ENCODE assay signal across 9 cellular contexts in genomic region chrX:9566150-9566621, GRCh38.
DNase-seq lines count a peak whose midpoint lies in the region; ATAC-seq and TF ChIP-seq lines count a peak whose summit lies in the region.
"Had no signal": no experiment of that assay in that cellular context is flagged by ENCODE, and none has a peak within 500 bp of the region (broad histone marks: within the 10 kb centered on the region; RNA-seq: fewer than 3 reads in every experiment).

No MANE protein-coding gene starts in this region.

- peaks cover 7% of the 10 kb centered on the region; the same call in 1 of the 2 replicates for H4K20me1 ChIP-seq in PC-3 (ENCODE audit: low read length)

- no peaks in the 10 kb centered on the region for H3K36me3 Mint-ChIP-seq in natural killer cell treated with Interleukin-12 subunit alpha and Interleukin-12 subunit beta and Interleukin-15 and Interleukin-18, amount 100 ng/mL, for 72 hours

- POLR2A ChIA-PET in PC-3 (lab: Charles Lee; ENCODE audit: unreplicated experiment), result no interaction called here

- peak overlapping the region; percentile 55 for H3K4me2 ChIP-seq in PC-3 (ENCODE audit: low read length)

- no peaks in the 10 kb centered on the region for H3K9me3 ChIP-seq in PC-3 (ENCODE audit: low read length)

- H3K27me3 ChIP-seq in PC-3 (ENCODE audit: low read length), result no peaks in the 10 kb centered on the region

- peak overlapping the region in 1 of 2 donors; percentile 8 for H3K27ac Mint-ChIP-seq in natural killer cell treated with Interleukin-12 subunit alpha and Interleukin-12 subunit beta and Interleukin-15 and Interleukin-18, amount 100 ng/mL, for 72 hours
- H3K27ac Mint-ChIP-seq: IgD-negative memory B cell had no signal

- CTCF ChIA-PET in PC-3 (lab: Charles Lee), result no interaction called here

- H2AFZ ChIP-seq in PC-3 (ENCODE audit: low read length), result no peak overlapping the region

- no peak overlapping the region for H3K9ac ChIP-seq in PC-3 (ENCODE audit: low read length)

- H3K4me3 Mint-ChIP-seq in natural killer cell treated with Interleukin-12 subunit alpha and Interleukin-12 subunit beta and Interleukin-15 and Interleukin-18, amount 100 ng/mL, for 72 hours, result peak overlapping the region; percentile 15

- H3K4me1 Mint-ChIP-seq in natural killer cell treated with Interleukin-12 subunit alpha and Interleukin-12 subunit beta and Interleukin-15 and Interleukin-18, amount 100 ng/mL, for 72 hours (ENCODE audit: low read depth in 2 of 2), result peaks cover 7 to 9% of the 10 kb centered on the region in 2 donors

- peak; percentile 33; the same call in 1 of the 2 replicates for TF ChIP-seq CTCF in PC-3 (conservative IDR thresholded peaks at IDR 0.05; ENCODE audit: low read depth, low read length)

- H3K4me3 ChIP-seq in PC-3 (ENCODE audit: low read length), result 0 out of 2 replicates have a peak overlapping the region, but pooled peaks have one; percentile 10

- H3K9me3 Mint-ChIP-seq in natural killer cell treated with Interleukin-12 subunit alpha and Interleukin-12 subunit beta and Interleukin-15 and Interleukin-18, amount 100 ng/mL, for 72 hours, result no peaks in the 10 kb centered on the region
- H3K9me3 Mint-ChIP-seq: IgD-negative memory B cell had no signal

- H3K27ac ChIP-seq in PC-3 (ENCODE audit: low read length), result peak overlapping the region; percentile 14

- peak; percentile 88 for ATAC-seq in PC-3
- ATAC-seq in natural killer cell treated with Interleukin-12 subunit alpha and Interleukin-12 subunit beta and Interleukin-15 and Interleukin-18, amount 100 ng/mL, for 72 hours, result peak in 1 of 2 donors; percentile 43
- ATAC-seq in GM19455 (IDR thresholded peaks at IDR 0.05; ENCODE audit: unreplicated experiment), result no peak

- peaks cover 46% of the 10 kb centered on the region for H3K79me2 ChIP-seq in PC-3 (ENCODE audit: low read length)

- peak; percentile 39 for DNase-seq in GM04503 (ENCODE audit: low read depth)
- DNase-seq in PC-3, result peak; percentile 92
- DNase-seq in dermis blood vessel endothelial cell, result peak; percentile 84
- DNase-seq in natural killer cell treated with Interleukin-12 subunit alpha and Interleukin-12 subunit beta and Interleukin-15 and Interleukin-18, amount 100 ng/mL, for 72 hours (ENCODE audit: low spot score), result no peak
- DNase-seq in NCI-H748 treated with DMSO at 0.1 percent for 48 hours (lab: John Stamatoyannopoulos, UW), result no peak
- no peak for DNase-seq in germinal center (ENCODE audit: low spot score)
- DNase-seq in activated CD8-positive, alpha-beta memory T cell treated with anti-CD3 and anti-CD28 coated beads, Interleukin-2, amount 50 U/mL, for 48 hours, result no peak

- no peaks in the 10 kb centered on the region for H3K9me2 ChIP-seq in PC-3 (replicated peaks; ENCODE audit: low read length)

- intact Hi-C loops in PC-3 (cut with micrococcal nuclease), result loop anchor here (5.0 kb wide), 1 partner anchor 99 kb away; the partner anchor contains the start of gene TBL1X

- H3K36me3 ChIP-seq in PC-3 (ENCODE audit: low read depth, low read length), result no peaks in the 10 kb centered on the region; the same call in 1 of the 2 replicates

- H3F3A ChIP-seq in PC-3 (ENCODE audit: low read length, unreplicated experiment), result no peaks in the 10 kb centered on the region

- peaks cover 28% of the 10 kb centered on the region for H3K4me1 ChIP-seq in PC-3 (ENCODE audit: insufficient read depth, low read length)

- no peaks in the 10 kb centered on the region for H3K27me3 Mint-ChIP-seq in natural killer cell treated with Interleukin-12 subunit alpha and Interleukin-12 subunit beta and Interleukin-15 and Interleukin-18, amount 100 ng/mL, for 72 hours
- H3K27me3 Mint-ChIP-seq: IgD-negative memory B cell had no signal

- BruUV-seq in PC-3 (replicated peaks; lab: Mats Ljungman, UMichigan), result no TSS peak

Comparison
In these comparisons a context has a peak if more than half of its experiments do, and no peak if none do; other contexts are left out.
1. DNase-seq: peak in GM04503 (single experiment), PC-3 (single experiment) and dermis blood vessel endothelial cell (single experiment); none in natural killer cell treated with Interleukin-12 subunit alpha and Interleukin-12 subunit beta and Interleukin-15 and Interleukin-18, amount 100 ng/mL, for 72 hours (single experiment), NCI-H748 treated with DMSO at 0.1 percent for 48 hours (single experiment), germinal center (single experiment) and activated CD8-positive, alpha-beta memory T cell treated with anti-CD3 and anti-CD28 coated beads, Interleukin-2, amount 50 U/mL, for 48 hours (single experiment).